Comparison of ENCODE assay signal across 15 cellular contexts in genomic region chr5:107149243-107149642, GRCh38.
DNase-seq lines count a peak whose midpoint lies in the region; ATAC-seq and TF ChIP-seq lines count a peak whose summit lies in the region.
"Had no signal": no experiment of that assay in that cellular context is flagged by ENCODE, and none has a peak within 500 bp of the region (broad histone marks: within the 10 kb centered on the region; RNA-seq: fewer than 3 reads in every experiment).

No MANE protein-coding gene starts in this region.

- no peaks in the 10 kb centered on the region for H3K9me3 Mint-ChIP-seq in mesothelial cell of epicardium
- H3K9me3 Mint-ChIP-seq: neural progenitor cell had no signal

- H3K4me3 ChIP-seq in testis (no peak overlapping the region), tibial nerve (no peak overlapping the region), heart left ventricle (no peak overlapping the region)
- H3K4me3 ChIP-seq: left lung, neural progenitor cell had no signal

- 46 to 69% methylated on average over 2 of the region's 2 CpGs for WGBS in testis, 2 donors
- 49 to 68% methylated on average over 2 of the region's 2 CpGs for WGBS in tibial nerve, 2 donors
- WGBS in heart left ventricle, 4 donors: 43 to 84% (median 44%) methylated on average over 2 of the region's 2 CpGs

- H3K36me3 ChIP-seq in testis (ENCODE audit: low read depth, missing control alignments) (no peaks in the 10 kb centered on the region), tibial nerve (no peaks in the 10 kb centered on the region), heart left ventricle (no peaks in the 10 kb centered on the region)
- H3K36me3 ChIP-seq: left lung, neural progenitor cell had no signal

- peaks cover 55% of the 10 kb centered on the region for H3K4me1 Mint-ChIP-seq in mesothelial cell of epicardium

- intact Hi-C loops in testis (cut with DNase I; ENCODE audit: low total_unique reads): no loop called here
- intact Hi-C loops in heart left ventricle (cut with DNase I): no loop called here

- no peaks in the 10 kb centered on the region for H3K36me3 Mint-ChIP-seq in mesothelial cell of epicardium
- H3K36me3 Mint-ChIP-seq: neural progenitor cell had no signal

- TF ChIP-seq CTCF in mesothelial cell of epicardium (IDR thresholded peaks at IDR 0.05; ENCODE audit: unreplicated experiment): no peak
- TF ChIP-seq CTCF in testis (IDR thresholded peaks at IDR 0.05): no peak
- no peak for TF ChIP-seq CTCF in tibial nerve (IDR thresholded peaks at IDR 0.05)
- no peak for TF ChIP-seq CTCF in heart left ventricle (IDR thresholded peaks at IDR 0.05)

- H3K4me3 Mint-ChIP-seq in mesothelial cell of epicardium: no peak overlapping the region
- H3K4me3 Mint-ChIP-seq: HFFc6, neural progenitor cell had no signal

- TF ChIP-seq POLR2A in testis (IDR thresholded peaks at IDR 0.05) (no peak), tibial nerve (IDR thresholded peaks at IDR 0.05) (no peak), heart left ventricle (IDR thresholded peaks at IDR 0.05) (no peak)

- H3K27me3 Mint-ChIP-seq in mesothelial cell of epicardium (ENCODE audit: low read depth): no peaks in the 10 kb centered on the region

- H3K4me1 ChIP-seq in testis (no peaks in the 10 kb centered on the region), tibial nerve (no peaks in the 10 kb centered on the region), heart left ventricle (no peaks in the 10 kb centered on the region)
- H3K4me1 ChIP-seq: Caco-2, left lung had no signal

- H3K27ac ChIP-seq in testis (no peak overlapping the region), tibial nerve (no peak overlapping the region), heart left ventricle (no peak overlapping the region)
- H3K27ac ChIP-seq: left lung, neural progenitor cell had no signal

- H3K27me3 ChIP-seq in testis (no peaks in the 10 kb centered on the region), tibial nerve (no peaks in the 10 kb centered on the region), heart left ventricle (no peaks in the 10 kb centered on the region)
- H3K27me3 ChIP-seq: left lung, neural progenitor cell had no signal

- ATAC-seq in GM19043 (IDR thresholded peaks at IDR 0.05; ENCODE audit: low read depth, unreplicated experiment): peak; percentile 95
- ATAC-seq in GM21786 (IDR thresholded peaks at IDR 0.05; ENCODE audit: unreplicated experiment): peak; percentile 95
- ATAC-seq in HG03159 (IDR thresholded peaks at IDR 0.05; ENCODE audit: unreplicated experiment): peak; percentile 94
- ATAC-seq in heart left ventricle: no peak
- ATAC-seq: left lung, Panc1 had no signal

- no peak for TF ChIP-seq EP300 in tibial nerve (IDR thresholded peaks at IDR 0.05)

- H3K9me3 ChIP-seq in testis (no peaks in the 10 kb centered on the region), tibial nerve (no peaks in the 10 kb centered on the region), heart left ventricle (no peaks in the 10 kb centered on the region)
- H3K9me3 ChIP-seq: Caco-2, left lung had no signal

- H3K27ac Mint-ChIP-seq in mesothelial cell of epicardium: peak overlapping the region; percentile 32
- H3K27ac Mint-ChIP-seq: HFFc6, neural progenitor cell had no signal

- DNase-seq in mesothelial cell of epicardium (ENCODE audit: low spot score in 2 of 2, unreplicated experiment in 2 of 2) (no peak), testis (no peak), tibial nerve (ENCODE audit: low spot score in 2 of 2) (no peak), heart left ventricle (no peak)
- DNase-seq: Caco-2; effector CD4-positive, alpha-beta T cell; HFFc6; left lung; stimulated activated CD4-positive, alpha-beta T cell treated with anti-CD3 and anti-CD28 coated beads, Interleukin-12 subunit alpha, Interleukin-12 subunit beta, amount 100 ng/mL, for 4 hours; stimulated activated CD8-positive, alpha-beta memory T cell treated with anti-CD3 and anti-CD28 coated beads, Interleukin-4, amount 100 ng/mL, for 48 hours had no signal

Comparison
In these comparisons a context has a peak if more than half of its experiments do, and no peak if none do; other contexts are left out.
1. ATAC-seq: peak in GM19043 (single experiment), GM21786 (single experiment) and HG03159 (single experiment); none in heart left ventricle (0 of 4).